1 cellular context compared by ENCODE assay signal in the genomic region with DNA sequence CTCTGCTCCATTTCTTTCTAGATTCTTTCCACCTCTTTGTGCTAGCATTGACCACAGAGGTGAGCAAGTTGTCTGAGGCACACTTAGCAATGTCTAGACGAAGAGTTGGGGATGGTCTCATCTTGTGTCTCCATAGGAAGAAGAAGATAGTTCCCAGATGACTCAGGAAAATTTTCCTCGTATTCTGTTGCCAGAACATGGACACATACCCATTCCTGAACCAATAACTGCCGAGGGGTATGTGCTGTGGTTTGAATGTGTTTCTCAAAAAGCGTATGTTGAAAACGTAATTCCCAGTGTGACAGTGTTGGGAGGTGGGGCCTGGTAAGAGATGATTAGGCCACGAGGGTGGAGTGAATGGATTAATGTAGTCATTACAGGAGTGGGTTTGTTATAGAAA.
TF ChIP-seq lines count a peak whose summit lies in the region.

No MANE protein-coding gene starts in this region.

TF ChIP-seq in A549, 52 proteins besides CTCF, POLR2A, EP300 and RAD21 (continued from another document):
- no peak for TF ChIP-seq ZNF302 (CRISPR knock-in tag; IDR thresholded peaks at IDR 0.05)
- TF ChIP-seq, protein P1, sequence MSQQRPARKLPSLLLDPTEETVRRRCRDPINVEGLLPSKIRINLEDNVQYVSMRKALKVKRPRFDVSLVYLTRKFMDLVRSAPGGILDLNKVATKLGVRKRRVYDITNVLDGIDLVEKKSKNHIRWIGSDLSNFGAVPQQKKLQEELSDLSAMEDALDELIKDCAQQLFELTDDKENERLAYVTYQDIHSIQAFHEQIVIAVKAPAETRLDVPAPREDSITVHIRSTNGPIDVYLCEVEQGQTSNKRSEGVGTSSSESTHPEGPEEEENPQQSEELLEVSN (IDR thresholded peaks at IDR 0.05; ENCODE audit: borderline replicate concordance, low read depth), result no peak
TF ChIP-seq in A549: peak in this region for 0.
